In genomic region chr15:90059208-90059985, GRCh38 we compare ENCODE assay signal across 8 cellular contexts. TPM values are rescaled to one million over a fixed set of nuclear protein-coding genes. Genes with fewer than 3 reads are reported as not detected.
A peak's percentile ranks its signal among the peaks of the same experiment; 100 is the strongest.
DNase-seq lines count a peak whose midpoint lies in the region; FAIRE-seq and TF ChIP-seq lines count a peak whose summit lies in the region.

No MANE protein-coding gene starts in this region.

- H3K27me3 ChIP-seq in H9 (ENCODE audit: insufficient read depth, low read length) = no peaks in the 10 kb centered on the region
- H3K27me3 ChIP-seq in cardiac muscle cell = no peaks in the 10 kb centered on the region
- no peaks in the 10 kb centered on the region for H3K27me3 ChIP-seq in small intestine (ENCODE audit: control insufficient read depth in 2 of 2, insufficient read depth in 2 of 2, low read length in 2 of 2)
- H3K27me3 ChIP-seq in ovary = no peaks in the 10 kb centered on the region

- peak overlapping the region; percentile 38 for H3K18ac ChIP-seq in H9 (ENCODE audit: insufficient read length, low read depth, low read length)

- H2BK5ac ChIP-seq in H9 (ENCODE audit: insufficient read length, low read length) = peak overlapping the region; percentile 65

- no peak overlapping the region for H3K23ac ChIP-seq in H9 (ENCODE audit: insufficient read length, low read depth, low read length)

- no peak overlapping the region for H2BK12ac ChIP-seq in H9 (ENCODE audit: insufficient read length, low read depth, low read length)

- H3K27ac ChIP-seq in H9 (ENCODE audit: insufficient read length, low read depth, low read length) (no peak overlapping the region), cardiac muscle cell (peak overlapping the region; percentile 56), small intestine (ENCODE audit: low read depth in 1 of 2, low read length in 1 of 2) (peak overlapping the region; percentile 61 to 86), ovary (no peak overlapping the region)

- H3K27ac Mint-ChIP-seq in H9 = peak overlapping the region; percentile 86 to 95 (median 93)

- no peak for TF ChIP-seq EP300 in ovary (IDR thresholded peaks at IDR 0.05)

- intact Hi-C loops in ovary (cut with DNase I) = no loop called here

- H3K36me3 Mint-ChIP-seq in H9 (ENCODE audit: insufficient read depth in 1 of 3, low read depth in 3 of 3) = 0 out of 7 replicates have a peak, but pooled peaks cover 0 to 4% (median 0%) of the 10 kb centered on the region in 3 experiments

- no peak overlapping the region for H3K4ac ChIP-seq in H9 (ENCODE audit: low read depth, low read length)

- peak overlapping the region; percentile 27 for H3K14ac ChIP-seq in H9 (ENCODE audit: insufficient read depth, low read length)

- H4K91ac ChIP-seq in H9 (ENCODE audit: insufficient read length, low read depth, low read length) = peak overlapping the region; percentile 49

- TF ChIP-seq POLR2A in NB4 (IDR thresholded peaks at IDR 0.05; ENCODE audit: extremely low read depth, insufficient read length) (no peak), ovary (IDR thresholded peaks at IDR 0.05) (no peak)

- no peak overlapping the region for H3T11ph ChIP-seq in H9 (ENCODE audit: low read length)

- no peak overlapping the region for H2BK15ac ChIP-seq in H9 (ENCODE audit: low read depth, low read length)

- no peaks in the 10 kb centered on the region; a peak in 1 of 5 replicates for H3K9me3 Mint-ChIP-seq in H9

- peaks cover 2% of the 10 kb centered on the region for H4K20me1 ChIP-seq in H9 (ENCODE audit: control insufficient read depth, insufficient read depth, insufficient read length)

- H3K9me3 ChIP-seq in H9 (ENCODE audit: control insufficient read depth, low read depth, low read length) (no peaks in the 10 kb centered on the region), cardiac muscle cell (ENCODE audit: low read depth) (no peaks in the 10 kb centered on the region), small intestine (ENCODE audit: control insufficient read depth, low read depth) (no peaks in the 10 kb centered on the region), ovary (no peaks in the 10 kb centered on the region)

- H3K4me2 ChIP-seq in H9 (ENCODE audit: insufficient read depth, insufficient read length, low read length) = no peak overlapping the region

- no peak for FAIRE-seq in small intestine (lab: Jason Lieb, UNC)

- no peaks in the 10 kb centered on the region for H3K23me2 ChIP-seq in H9 (ENCODE audit: insufficient read length, low read depth, low read length, poor library complexity, severe bottlenecking)

- no peaks in the 10 kb centered on the region for H3K27me3 Mint-ChIP-seq in H9 (ENCODE audit: low read depth)

- H3K4me3 Mint-ChIP-seq in H9 = no peak overlapping the region

- H3K79me2 ChIP-seq in H9 (ENCODE audit: insufficient read depth, low read length) = no peaks in the 10 kb centered on the region

- H2AK5ac ChIP-seq in H9 (ENCODE audit: insufficient read length, low read length) = no peak overlapping the region

- no peak overlapping the region for H2BK20ac ChIP-seq in H9 (ENCODE audit: low read depth, low read length, poor library complexity, severe bottlenecking)

- no peak overlapping the region for H4K5ac ChIP-seq in H9 (ENCODE audit: insufficient read length, low read depth, low read length)

- H4K8ac ChIP-seq in H9 (replicated peaks; ENCODE audit: insufficient read length, low read depth, low read length) = no peak overlapping the region

- H3K9ac ChIP-seq in H9 (ENCODE audit: extremely low read depth, insufficient read length, low read length) = no peak overlapping the region

- H2BK120ac ChIP-seq in H9 (ENCODE audit: low read depth, low read length, poor library complexity, severe bottlenecking) = no peak overlapping the region

- H2AFZ ChIP-seq in H9 (ENCODE audit: low read length) = no peak overlapping the region

- H3K56ac ChIP-seq in H9 (ENCODE audit: insufficient read length, low read depth, low read length) = no peak overlapping the region

- DNase-seq in GM10248 (ENCODE audit: extremely low spot score) = peak; percentile 88
- peak; percentile 84 for DNase-seq in H9
- DNase-seq in NB4 (ENCODE audit: low read depth) = peak; percentile 99
- DNase-seq in activated CD8-positive, alpha-beta memory T cell treated with anti-CD3 and anti-CD28 coated beads, Interleukin-2, amount 50 U/mL, for 48 hours = peak; percentile 87
- DNase-seq in cardiac muscle cell (ENCODE audit: low read depth in 1 of 2, low spot score in 1 of 2) = peak in 1 of 2 donors; percentile 35
- DNase-seq in small intestine = peak; percentile 73
- no peak for DNase-seq in T1000 (lab: John Stamatoyannopoulos, UW)
- DNase-seq in ovary = no peak

- WGBS in H9 (ENCODE audit: extremely low coverage, insufficient read length, low lambda C conversion rate) = no CpG with 5 or more reads among the region's 21 CpGs
- 35 to 44% (median 43%) methylated on average over 21 of the region's 21 CpGs for WGBS in small intestine, 3 donors
- WGBS in ovary, 3 donors = 67 to 76% (median 75%) methylated on average over 21 of the region's 21 CpGs

- POLR2A ChIA-PET in GM10248 (lab: Yijun Ruan, JAX) = interaction anchor here (1.2 kb wide), 1 partner anchor 14 kb away, joined by 3 read pairs; no protein-coding TSS in a partner anchor

- peaks cover 54 to 58% of the 10 kb centered on the region in 2 experiments for H3K4me1 Mint-ChIP-seq in H9

- no peaks in the 10 kb centered on the region for H3K79me1 ChIP-seq in H9 (ENCODE audit: insufficient read depth, low read depth, low read length, poor library complexity, severe bottlenecking)

- H3K36me3 ChIP-seq in cardiac muscle cell (no peaks in the 10 kb centered on the region), small intestine (ENCODE audit: control insufficient read depth in 2 of 2, insufficient read depth in 2 of 2, low read length in 2 of 2) (peaks cover 0 to 2% of the 10 kb centered on the region in 2 donors), ovary (no peaks in the 10 kb centered on the region)

- H3K4me1 ChIP-seq in H9 (ENCODE audit: insufficient read depth, low read length) (peaks cover 20% of the 10 kb centered on the region; the same call in 1 of the 2 replicates), cardiac muscle cell (ENCODE audit: low read depth) (peaks cover 42% of the 10 kb centered on the region), small intestine (ENCODE audit: control insufficient read depth in 2 of 2, insufficient read depth in 1 of 2, low read depth in 1 of 2, low read length in 1 of 2) (peaks cover 0 to 28% of the 10 kb centered on the region in 2 donors), ovary (ENCODE audit: insufficient read depth) (peaks cover 2% of the 10 kb centered on the region)

- TF ChIP-seq CTCF in GM10248 (IDR thresholded peaks at IDR 0.05; ENCODE audit: control extremely low read depth, extremely low read depth, low read depth, missing control alignments) = no peak
- TF ChIP-seq CTCF in H9 (conservative IDR thresholded peaks at IDR 0.05) = no peak
- no peak for TF ChIP-seq CTCF in NB4 (IDR thresholded peaks at IDR 0.05; ENCODE audit: low read depth, low read length)
- TF ChIP-seq CTCF in cardiac muscle cell (IDR thresholded peaks at IDR 0.05; ENCODE audit: low read depth, low read length) = no peak
- TF ChIP-seq CTCF in ovary (IDR thresholded peaks at IDR 0.05) = no peak

- CTCF ChIA-PET in GM10248 (lab: Yijun Ruan, JAX) = interaction anchor here (0.7 to 4.1 kb wide), 4 partner anchors 11 to 45 kb away, joined by 3 to 31 read pairs (median 4); no protein-coding TSS in a partner anchor

- H3K4me3 ChIP-seq in NB4 (ENCODE audit: low read depth, low read length) (peak overlapping the region; percentile 34), cardiac muscle cell (no peak overlapping the region), small intestine (ENCODE audit: low read depth in 1 of 2, low read length in 2 of 2) (no peak overlapping the region), ovary (no peak overlapping the region)

RNA-seq across cellular contexts. Expression of gene IDH2, which starts 42.9 kb away (rescaled TPM):
- total RNA-seq in H9 (2021) (57.7 and 62.5 TPM in 2 replicates), cardiac muscle cell (392 and 406 TPM in 2 replicates), ovary (10 to 100 TPM; 13.7 to 44.6 (median 25.4) TPM)
- polyA plus RNA-seq in cardiac muscle cell (673 and 712 TPM in 2 replicates), small intestine (100 to 1,000 TPM in 1 of 3 donors, 10 to 100 TPM in 2; 26.8 to 285 (median 43.2) TPM), ovary (10 to 100 TPM; 21.3 to 27.4 TPM)

RNA-seq across cellular contexts. Expression of gene ZNF710, which starts 58.3 kb away (rescaled TPM):
- 40.7 and 42.8 TPM in 2 replicates for total RNA-seq in H9 (2021)
- 20.2 and 22.2 TPM in 2 replicates for total RNA-seq in cardiac muscle cell
- 7.8 and 12.0 TPM in 2 replicates for polyA plus RNA-seq in cardiac muscle cell
- 10 to 100 TPM; 10.3 to 19.7 (median 18.0) TPM for polyA plus RNA-seq in small intestine
- 10 to 100 TPM in 5 of 7 donors, 1 to 10 TPM in 2; 6.8 to 19.7 (median 14.5) TPM for total RNA-seq in ovary
- polyA plus RNA-seq in ovary = 10 to 100 TPM in 1 of 2 donors, 1 to 10 TPM in 1; 8.3 to 10.4 TPM

Comparison
In these comparisons a context has a peak if more than half of its experiments do, and no peak if none do; other contexts are left out.
1. DNase-seq: peak in GM10248 (single experiment), H9 (single experiment), NB4 (single experiment), activated CD8-positive, alpha-beta memory T cell treated with anti-CD3 and anti-CD28 coated beads, Interleukin-2, amount 50 U/mL, for 48 hours (single experiment) and small intestine (single experiment); none in T1000 (single experiment) and ovary (0 of 5).
2. H3K27ac ChIP-seq: peak in cardiac muscle cell (single experiment) and small intestine (2 of 2); none in H9 (single experiment) and ovary (0 of 2).